Comparison of ENCODE assay signal across 21 cellular contexts in the genomic region with DNA sequence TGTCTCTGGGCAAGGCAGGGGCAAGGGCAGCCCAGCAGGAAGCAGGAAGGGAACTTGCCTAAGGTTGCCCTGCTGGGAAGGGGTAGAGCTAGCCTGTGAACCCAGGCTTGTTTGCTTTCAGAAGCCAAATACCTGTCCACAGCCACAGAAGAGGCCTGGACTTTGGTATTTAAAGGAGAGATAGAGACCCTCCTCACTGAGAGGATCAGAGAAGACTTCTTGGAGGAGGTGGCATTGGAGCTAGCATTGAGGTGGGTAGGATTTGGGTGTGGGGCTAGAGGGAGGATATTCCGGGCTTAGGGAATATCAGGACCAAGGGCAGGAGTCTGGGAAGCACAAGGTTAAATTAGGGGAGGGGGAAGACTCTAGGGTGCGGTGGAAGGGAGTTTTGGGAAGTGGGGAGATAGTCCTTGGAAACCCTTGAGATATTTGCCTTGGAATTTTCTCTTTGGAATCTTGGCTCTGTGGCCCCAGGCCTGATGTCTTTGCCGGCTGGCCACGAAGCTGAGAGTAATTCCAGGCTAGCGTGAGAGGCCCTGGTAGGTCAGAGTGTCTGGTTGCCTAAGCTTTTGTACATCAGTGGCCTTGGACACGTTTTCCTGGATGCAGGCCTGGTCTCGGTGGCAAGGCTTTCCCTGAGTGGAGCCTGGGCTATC. TPM values are rescaled to one million over a fixed set of nuclear protein-coding genes. Genes with fewer than 3 reads are reported as not detected.
"Had no signal": no experiment of that assay in that cellular context is flagged by ENCODE, and none has a peak within 500 bp of the region (broad histone marks: within the 10 kb centered on the region; RNA-seq: fewer than 3 reads in every experiment).

No MANE protein-coding gene starts in this region.

- FAIRE-seq: endothelial cell of umbilical vein had no signal

- H3K9me3 ChIP-seq: ascending aorta, esophagus squamous epithelium, lower lobe of right lung, suprapubic skin, transverse colon had no signal

- H3K27me3 ChIP-seq: ascending aorta, suprapubic skin had no signal

- H3K4me3 ChIP-seq: ascending aorta, esophagus squamous epithelium, lower lobe of right lung, suprapubic skin, transverse colon had no signal

- H3K4me1 ChIP-seq: ascending aorta had no signal

- H3K4me3 Mint-ChIP-seq: activated naive CD4-positive, alpha-beta T cell treated with anti-CD3 and anti-CD28 coated beads for 36 hours; activated naive CD8-positive, alpha-beta T cell treated with anti-CD3 and anti-CD28 coated beads, Interleukin-2, amount 50 U/mL, for 24 hours; activated T-cell treated with anti-CD3 and anti-CD28 coated beads, Interleukin-2, amount 50 U/mL, for 4 hours; mesothelial cell of epicardium; natural killer cell treated with Interleukin-12 subunit alpha and Interleukin-12 subunit beta and Interleukin-15 and Interleukin-18, amount 100 ng/mL, for 72 hours; stimulated activated naive CD8-positive, alpha-beta T cell treated with anti-CD3 and anti-CD28 coated beads, Interleukin-15, Interleukin-2, amounts not matched to agents 100 ng/mL and 50 ng/mL, for 24 hours had no signal

- H3K9me3 Mint-ChIP-seq: activated naive CD4-positive, alpha-beta T cell treated with anti-CD3 and anti-CD28 coated beads for 36 hours; activated naive CD8-positive, alpha-beta T cell treated with anti-CD3 and anti-CD28 coated beads, Interleukin-2, amount 50 U/mL, for 24 hours; activated T-cell treated with anti-CD3 and anti-CD28 coated beads, Interleukin-2, amount 50 U/mL, for 4 hours; natural killer cell treated with Interleukin-12 subunit alpha and Interleukin-12 subunit beta and Interleukin-15 and Interleukin-18, amount 100 ng/mL, for 72 hours; stimulated activated naive CD8-positive, alpha-beta T cell treated with anti-CD3 and anti-CD28 coated beads, Interleukin-15, Interleukin-2, amounts not matched to agents 100 ng/mL and 50 ng/mL, for 24 hours had no signal

- DNase-seq: activated CD4-positive, alpha-beta T cell treated with anti-CD3 and anti-CD28 coated beads, Interleukin-2, amount 50 U/mL, for 1 hour; activated CD8-positive, alpha-beta memory T cell treated with anti-CD3 and anti-CD28 coated beads, Interleukin-2, amount 50 U/mL, for 4 hours; activated naive CD4-positive, alpha-beta T cell treated with anti-CD3 and anti-CD28 coated beads for 36 hours; activated naive CD8-positive, alpha-beta T cell treated with anti-CD3 and anti-CD28 coated beads, Interleukin-2, amount 50 U/mL, for 24 hours; activated T-cell treated with anti-CD3 and anti-CD28 coated beads, Interleukin-2, amount 50 U/mL, for 4 hours; cerebellar nuclear complex; effector CD8-positive, alpha-beta T cell; esophagus squamous epithelium; left cardiac atrium; lower lobe of right lung; nucleus accumbens; retina; T-helper 1 cell; T-helper 9 cell; transverse colon had no signal

- H3K27ac Mint-ChIP-seq: activated naive CD4-positive, alpha-beta T cell treated with anti-CD3 and anti-CD28 coated beads for 36 hours; activated naive CD8-positive, alpha-beta T cell treated with anti-CD3 and anti-CD28 coated beads, Interleukin-2, amount 50 U/mL, for 24 hours; mesothelial cell of epicardium; natural killer cell treated with Interleukin-12 subunit alpha and Interleukin-12 subunit beta and Interleukin-15 and Interleukin-18, amount 100 ng/mL, for 72 hours; stimulated activated naive CD8-positive, alpha-beta T cell treated with anti-CD3 and anti-CD28 coated beads, Interleukin-15, Interleukin-2, amounts not matched to agents 100 ng/mL and 50 ng/mL, for 24 hours had no signal

- H3K36me3 ChIP-seq: ascending aorta, esophagus squamous epithelium, lower lobe of right lung, suprapubic skin, transverse colon had no signal

- H3K36me3 Mint-ChIP-seq: mesothelial cell of epicardium; natural killer cell treated with Interleukin-12 subunit alpha and Interleukin-12 subunit beta and Interleukin-15 and Interleukin-18, amount 100 ng/mL, for 72 hours had no signal

- H3K27ac ChIP-seq: ascending aorta, esophagus squamous epithelium, lower lobe of right lung, suprapubic skin, transverse colon had no signal

RNA-seq across cellular contexts. Expression of a gene that starts 13.1 kb away (rescaled TPM):
- total RNA-seq: ascending aorta had no signal
